Comparison of ENCODE assay signal across 15 cellular contexts in genomic region chr15:77526582-77527163, GRCh38.
A peak's percentile ranks its signal among the peaks of the same experiment; 100 is the strongest.
DNase-seq lines count a peak whose midpoint lies in the region; ATAC-seq and TF ChIP-seq lines count a peak whose summit lies in the region.
"Had no signal": no experiment of that assay in that cellular context is flagged by ENCODE, and none has a peak within 500 bp of the region (broad histone marks: within the 10 kb centered on the region; RNA-seq: fewer than 3 reads in every experiment).

No MANE protein-coding gene starts in this region.

- ATAC-seq in DND-41 (ENCODE audit: insufficient read depth, low read depth) (peak; percentile 4; the same call in 1 of the 3 replicates), PC-3 (no peak), right cardiac atrium (no peak), HG03565 (IDR thresholded peaks at IDR 0.05; ENCODE audit: unreplicated experiment) (no peak)
- no peak for ATAC-seq in natural killer cell treated with Interleukin-12 subunit alpha and Interleukin-12 subunit beta and Interleukin-15 and Interleukin-18, amount 100 ng/mL, for 72 hours
- ATAC-seq: SK-N-SH treated with all-trans-retinoic acid at 6 μM for 48 hours had no signal

- peaks cover 14% of the 10 kb centered on the region for H3K4me1 Mint-ChIP-seq in progenitor cell of endocrine pancreas (ENCODE audit: low read depth)
- no peaks in the 10 kb centered on the region for H3K4me1 Mint-ChIP-seq in natural killer cell treated with Interleukin-12 subunit alpha and Interleukin-12 subunit beta and Interleukin-15 and Interleukin-18, amount 100 ng/mL, for 72 hours (ENCODE audit: low read depth in 2 of 2)

- H3K36me3 Mint-ChIP-seq in progenitor cell of endocrine pancreas (ENCODE audit: insufficient read depth), result no peaks in the 10 kb centered on the region
- no peaks in the 10 kb centered on the region for H3K36me3 Mint-ChIP-seq in natural killer cell treated with Interleukin-12 subunit alpha and Interleukin-12 subunit beta and Interleukin-15 and Interleukin-18, amount 100 ng/mL, for 72 hours

- peak overlapping the region; percentile 45 for H3K4me2 ChIP-seq in DND-41 (ENCODE audit: insufficient read depth, low read length)
- peak overlapping the region; percentile 10; the same call in 1 of the 2 replicates for H3K4me2 ChIP-seq in PC-3 (ENCODE audit: low read length)

- H3K9ac ChIP-seq in DND-41 (ENCODE audit: low read depth, low read length) (peak overlapping the region; percentile 45), PC-3 (ENCODE audit: low read length) (no peak overlapping the region)

- peaks cover 4% of the 10 kb centered on the region for H3K27me3 Mint-ChIP-seq in progenitor cell of endocrine pancreas
- H3K27me3 Mint-ChIP-seq in natural killer cell treated with Interleukin-12 subunit alpha and Interleukin-12 subunit beta and Interleukin-15 and Interleukin-18, amount 100 ng/mL, for 72 hours, result peaks cover 0 to 4% of the 10 kb centered on the region in 2 donors

- CTCF ChIA-PET in PC-3 (lab: Charles Lee), result no interaction called here

- H3K9me3 ChIP-seq in DND-41 (ENCODE audit: insufficient read depth, low read length, severe bottlenecking), result no peaks in the 10 kb centered on the region
- H3K9me3 ChIP-seq in PC-3 (ENCODE audit: low read length), result no peaks in the 10 kb centered on the region
- H3K9me3 ChIP-seq in right cardiac atrium (ENCODE audit: control insufficient read depth, low read length), result no peaks in the 10 kb centered on the region

- no peaks in the 10 kb centered on the region for H3K79me2 ChIP-seq in DND-41 (ENCODE audit: insufficient read depth, low read length)
- H3K79me2 ChIP-seq in PC-3 (ENCODE audit: low read length), result no peaks in the 10 kb centered on the region

- H3K4me3 ChIP-seq in DND-41 (ENCODE audit: low read depth in 1 of 2, low read length in 2 of 2) (no peak overlapping the region; a peak in 1 of 4 replicates), PC-3 (ENCODE audit: low read length) (no peak overlapping the region), right cardiac atrium (ENCODE audit: low read length) (no peak overlapping the region)
- H3K4me3 ChIP-seq: dorsolateral prefrontal cortex had no signal

- no peak overlapping the region for H3K4me3 Mint-ChIP-seq in progenitor cell of endocrine pancreas (ENCODE audit: low read depth)
- H3K4me3 Mint-ChIP-seq in natural killer cell treated with Interleukin-12 subunit alpha and Interleukin-12 subunit beta and Interleukin-15 and Interleukin-18, amount 100 ng/mL, for 72 hours, result no peak overlapping the region

- BruUV-seq in PC-3 (replicated peaks; lab: Mats Ljungman, UMichigan), result no TSS peak

- peak overlapping the region; percentile 77 for H3K27ac ChIP-seq in DND-41 (ENCODE audit: low read length)
- no peak overlapping the region for H3K27ac ChIP-seq in PC-3 (ENCODE audit: low read length)
- H3K27ac ChIP-seq in right cardiac atrium (ENCODE audit: low read length), result no peak overlapping the region

- no peaks in the 10 kb centered on the region for H3K9me3 Mint-ChIP-seq in progenitor cell of endocrine pancreas (ENCODE audit: low read depth)
- no peaks in the 10 kb centered on the region for H3K9me3 Mint-ChIP-seq in natural killer cell treated with Interleukin-12 subunit alpha and Interleukin-12 subunit beta and Interleukin-15 and Interleukin-18, amount 100 ng/mL, for 72 hours

- H4K20me1 ChIP-seq in DND-41 (ENCODE audit: insufficient read depth, low read length) (no peaks in the 10 kb centered on the region), PC-3 (ENCODE audit: low read length) (no peaks in the 10 kb centered on the region)

- TF ChIP-seq CTCF in DND-41 (IDR thresholded peaks at IDR 0.05; ENCODE audit: borderline replicate concordance, extremely low read depth, low read length, poor library complexity, severe bottlenecking) (no peak), PC-3 (conservative IDR thresholded peaks at IDR 0.05; ENCODE audit: low read depth, low read length) (no peak), progenitor cell of endocrine pancreas (IDR thresholded peaks at IDR 0.05; ENCODE audit: unreplicated experiment) (no peak)

- intact Hi-C loops in PC-3 (cut with micrococcal nuclease), result no loop called here
- intact Hi-C loops in right cardiac atrium (cut with DNase I), result no loop called here

- H3F3A ChIP-seq in PC-3 (ENCODE audit: low read length, unreplicated experiment), result no peaks in the 10 kb centered on the region

- H3K27me3 ChIP-seq in DND-41 (ENCODE audit: insufficient read depth, low read length, poor library complexity) (no peaks in the 10 kb centered on the region), PC-3 (ENCODE audit: low read length) (no peaks in the 10 kb centered on the region), right cardiac atrium (ENCODE audit: control insufficient read depth, insufficient read depth) (no peaks in the 10 kb centered on the region)
- H3K27me3 ChIP-seq: dorsolateral prefrontal cortex had no signal

- POLR2A ChIA-PET in PC-3 (lab: Charles Lee; ENCODE audit: unreplicated experiment), result no interaction called here

- DNase-seq in DND-41, result no peak
- no peak for DNase-seq in PC-3
- DNase-seq in right cardiac atrium, result peak in 2 of 3 donors; percentile 22 to 38
- no peak for DNase-seq in progenitor cell of endocrine pancreas (ENCODE audit: low spot score, unreplicated experiment)
- no peak for DNase-seq in natural killer cell treated with Interleukin-12 subunit alpha and Interleukin-12 subunit beta and Interleukin-15 and Interleukin-18, amount 100 ng/mL, for 72 hours (ENCODE audit: low spot score)
- DNase-seq in GM19238 (ENCODE audit: insufficient read length, low spot score), result no peak
- no peak for DNase-seq in NCI-H1436 (lab: John Stamatoyannopoulos, UW)
- DNase-seq: activated CD4-positive, alpha-beta T cell treated with anti-CD3 and anti-CD28 coated beads, Interleukin-2, amount 50 U/mL, for 48 hours; C1 segment of cervical spinal cord; NK-92 treated with Interleukin-12 subunit alpha and Interleukin-12 subunit beta, amount 100 ng/mL, for 24 hours; nucleus accumbens; stimulated activated CD4-positive, alpha-beta T cell treated with anti-CD3 and anti-CD28 coated beads, Interleukin-12 subunit alpha, Interleukin-12 subunit beta, amount 100 ng/mL, for 4 hours had no signal

- H2AFZ ChIP-seq in DND-41 (ENCODE audit: low read depth, low read length), result peak overlapping the region; percentile 60
- H2AFZ ChIP-seq in PC-3 (ENCODE audit: low read length), result no peak overlapping the region

- no peaks in the 10 kb centered on the region for H3K9me2 ChIP-seq in PC-3 (replicated peaks; ENCODE audit: low read length)

- WGBS in right cardiac atrium, result 87% methylated on average over 14 of the region's 14 CpGs

- H3K36me3 ChIP-seq in DND-41 (ENCODE audit: insufficient read depth, low read length) (no peaks in the 10 kb centered on the region), PC-3 (ENCODE audit: low read depth, low read length) (no peaks in the 10 kb centered on the region)

- H3K4me1 ChIP-seq in DND-41 (ENCODE audit: insufficient read depth, low read length), result peaks cover 27% of the 10 kb centered on the region
- peaks cover 4% of the 10 kb centered on the region; the same call in 1 of the 2 replicates for H3K4me1 ChIP-seq in PC-3 (ENCODE audit: insufficient read depth, low read length)
- H3K4me1 ChIP-seq in right cardiac atrium (ENCODE audit: control insufficient read depth, insufficient read depth, low read length), result peaks cover 4% of the 10 kb centered on the region

- H3K27ac Mint-ChIP-seq in progenitor cell of endocrine pancreas, result peak overlapping the region; percentile 82
- H3K27ac Mint-ChIP-seq in natural killer cell treated with Interleukin-12 subunit alpha and Interleukin-12 subunit beta and Interleukin-15 and Interleukin-18, amount 100 ng/mL, for 72 hours, result no peak overlapping the region

Comparison
In these comparisons a context has a peak if more than half of its experiments do, and no peak if none do; other contexts are left out.
1. DNase-seq: peak in right cardiac atrium (2 of 3); none in DND-41 (single experiment), PC-3 (single experiment), progenitor cell of endocrine pancreas (single experiment), natural killer cell treated with Interleukin-12 subunit alpha and Interleukin-12 subunit beta and Interleukin-15 and Interleukin-18, amount 100 ng/mL, for 72 hours (single experiment), GM19238 (single experiment) and NCI-H1436 (single experiment).